8 cellular contexts compared by ENCODE assay signal in the genomic region with DNA sequence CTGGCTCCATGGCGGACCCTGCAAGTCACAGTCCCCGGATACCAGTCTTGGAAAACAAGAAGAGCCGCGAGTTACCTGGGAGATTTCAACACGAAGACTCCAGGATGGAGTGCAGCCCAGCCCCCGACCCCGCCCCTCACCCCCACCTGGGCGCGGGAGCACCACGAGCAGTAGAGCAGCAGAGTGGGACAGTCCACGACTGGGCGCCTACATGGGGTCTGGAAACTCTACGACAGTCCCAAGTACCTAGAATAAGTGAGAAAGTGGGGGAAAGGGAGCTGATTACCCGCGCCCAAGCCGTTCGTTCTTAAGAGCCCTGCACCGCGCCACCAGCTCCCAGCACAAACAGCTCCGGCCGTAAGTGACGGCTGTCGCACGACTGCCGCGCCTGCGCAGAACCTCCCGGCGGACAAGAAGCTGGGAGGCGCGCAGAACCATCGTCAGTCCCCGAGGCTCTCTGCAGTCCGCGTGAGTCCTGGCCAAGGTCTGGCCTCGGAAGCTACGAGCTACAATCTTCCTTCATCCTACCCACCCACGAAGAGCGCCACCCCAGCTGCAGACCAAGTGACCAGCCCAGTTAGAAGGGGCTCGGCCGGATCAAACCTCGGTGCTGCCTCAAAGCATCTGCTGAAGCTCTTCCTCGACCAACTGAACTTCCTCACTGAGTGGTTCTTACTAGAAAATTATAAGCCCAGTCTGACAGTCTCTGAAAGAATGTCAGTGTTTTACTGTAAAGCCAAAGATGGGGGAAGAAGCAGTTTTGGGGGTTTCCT. TPM values are rescaled to one million over a fixed set of nuclear protein-coding genes. Genes with fewer than 3 reads are reported as not detected.
DNase-seq lines count a peak whose midpoint lies in the region; ATAC-seq and TF ChIP-seq lines count a peak whose summit lies in the region.

A gene (minus strand): TSS at position 359 of the 773 bp plus-strand sequence. CDS start 349 bp downstream, at position 10.

- no peaks in the 10 kb centered on the region for H3K36me3 ChIP-seq in mucosa of rectum (ENCODE audit: control insufficient read depth in 2 of 2, insufficient read depth in 2 of 2, low read length in 2 of 2)

- peak; percentile 94 for ATAC-seq in GM21723 (IDR thresholded peaks at IDR 0.05; ENCODE audit: unreplicated experiment)

- H3K9ac ChIP-seq in mucosa of rectum (ENCODE audit: low read depth in 1 of 2, low read length in 2 of 2), result peak within 1 kb of the TSS; percentile 72 to 81

- TF ChIP-seq POLR2A in erythroblast (IDR thresholded peaks at IDR 0.05; ENCODE audit: low read length), result peak; percentile 97

- peak; percentile 81 for DNase-seq in DMS53 treated with DMSO at 0.1 percent for 48 hours (lab: John Stamatoyannopoulos, UW; ENCODE audit: unreplicated experiment)
- peak; percentile 63 for DNase-seq in KG1 (lab: John Stamatoyannopoulos, UW)
- DNase-seq in activated T-cell treated with anti-CD3 and anti-CD28 coated beads, Interleukin-2, amount 50 U/mL, for 1 hour, result peak; percentile 90
- peak; percentile 97 for DNase-seq in erythroblast (lab: John Stamatoyannopoulos, UW)
- DNase-seq in stimulated activated CD8-positive, alpha-beta memory T cell treated with anti-CD3 and anti-CD28 coated beads, Interleukin-4, amount 100 ng/mL, for 4 hours (ENCODE audit: low read depth in 2 of 2, low spot score in 1 of 2), result peak; percentile 73 to 76

- H3K27ac ChIP-seq in mucosa of rectum (ENCODE audit: low read depth in 2 of 2, low read length in 2 of 2), result peak within 1 kb of the TSS; percentile 79 to 87

- peak within 1 kb of the TSS; percentile 84 to 89 for H3K4me3 ChIP-seq in mucosa of rectum (ENCODE audit: low read length in 2 of 2)

- peaks cover 2 to 5% of the 10 kb centered on the region in 2 donors for H3K4me1 ChIP-seq in mucosa of rectum (ENCODE audit: control insufficient read depth in 2 of 2, insufficient read depth in 2 of 2, low read length in 2 of 2)

- no peaks in the 10 kb centered on the region for H3K27me3 ChIP-seq in mucosa of rectum (ENCODE audit: control insufficient read depth in 2 of 2, insufficient read depth in 2 of 2, low read length in 2 of 2)

- no peaks in the 10 kb centered on the region for H3K9me3 ChIP-seq in mucosa of rectum (ENCODE audit: control insufficient read depth in 2 of 2, low read length in 2 of 2)

TF ChIP-seq in PFSK-1, 5 proteins besides CTCF, POLR2A, EP300 and RAD21:
- TF ChIP-seq, protein P1, sequence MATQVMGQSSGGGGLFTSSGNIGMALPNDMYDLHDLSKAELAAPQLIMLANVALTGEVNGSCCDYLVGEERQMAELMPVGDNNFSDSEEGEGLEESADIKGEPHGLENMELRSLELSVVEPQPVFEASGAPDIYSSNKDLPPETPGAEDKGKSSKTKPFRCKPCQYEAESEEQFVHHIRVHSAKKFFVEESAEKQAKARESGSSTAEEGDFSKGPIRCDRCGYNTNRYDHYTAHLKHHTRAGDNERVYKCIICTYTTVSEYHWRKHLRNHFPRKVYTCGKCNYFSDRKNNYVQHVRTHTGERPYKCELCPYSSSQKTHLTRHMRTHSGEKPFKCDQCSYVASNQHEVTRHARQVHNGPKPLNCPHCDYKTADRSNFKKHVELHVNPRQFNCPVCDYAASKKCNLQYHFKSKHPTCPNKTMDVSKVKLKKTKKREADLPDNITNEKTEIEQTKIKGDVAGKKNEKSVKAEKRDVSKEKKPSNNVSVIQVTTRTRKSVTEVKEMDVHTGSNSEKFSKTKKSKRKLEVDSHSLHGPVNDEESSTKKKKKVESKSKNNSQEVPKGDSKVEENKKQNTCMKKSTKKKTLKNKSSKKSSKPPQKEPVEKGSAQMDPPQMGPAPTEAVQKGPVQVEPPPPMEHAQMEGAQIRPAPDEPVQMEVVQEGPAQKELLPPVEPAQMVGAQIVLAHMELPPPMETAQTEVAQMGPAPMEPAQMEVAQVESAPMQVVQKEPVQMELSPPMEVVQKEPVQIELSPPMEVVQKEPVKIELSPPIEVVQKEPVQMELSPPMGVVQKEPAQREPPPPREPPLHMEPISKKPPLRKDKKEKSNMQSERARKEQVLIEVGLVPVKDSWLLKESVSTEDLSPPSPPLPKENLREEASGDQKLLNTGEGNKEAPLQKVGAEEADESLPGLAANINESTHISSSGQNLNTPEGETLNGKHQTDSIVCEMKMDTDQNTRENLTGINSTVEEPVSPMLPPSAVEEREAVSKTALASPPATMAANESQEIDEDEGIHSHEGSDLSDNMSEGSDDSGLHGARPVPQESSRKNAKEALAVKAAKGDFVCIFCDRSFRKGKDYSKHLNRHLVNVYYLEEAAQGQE (IDR thresholded peaks at IDR 0.05; ENCODE audit: insufficient read depth in 1 of 2, low read depth in 2 of 2, low read length in 2 of 2), result peak in 1 of 2 experiments; percentile 4; a peak in 1 of 4 replicates
- peak; percentile 96 for TF ChIP-seq POLR2AphosphoS5 (IDR thresholded peaks at IDR 0.05; ENCODE audit: low read depth, low read length)
- peak; percentile 94 for TF ChIP-seq TAF1 (IDR thresholded peaks at IDR 0.05; ENCODE audit: borderline replicate concordance, insufficient read depth, low read length)
- TF ChIP-seq FOXP2 (optimal IDR thresholded peaks at IDR 0.05; ENCODE audit: borderline replicate concordance, extremely low read depth, extremely low read length, insufficient read depth), result peak; percentile 20
- TF ChIP-seq SIN3A (IDR thresholded peaks at IDR 0.05; ENCODE audit: borderline replicate concordance, insufficient read depth, low read length), result no peak; the same call in 1 of the 2 replicates

RNA-seq across cellular contexts. Expression of the gene that starts here (rescaled TPM):
- 81.9 TPM for polyA plus RNA-seq in PFSK-1 (2012; ENCODE audit: insufficient read length, low read depth)

Comparison
In these comparisons a context has a peak if more than half of its experiments do, and no peak if none do; other contexts are left out.
1. Peak in every context shown above with its lines: DNase-seq, ATAC-seq, H3K4me3 ChIP-seq and H3K27ac ChIP-seq.